In genomic region chr14:52801014-52801708, GRCh38 we compare ENCODE assay signal across 12 cellular contexts. TPM values are rescaled to one million over a fixed set of nuclear protein-coding genes. Genes with fewer than 3 reads are reported as not detected.
A peak's percentile ranks its signal among the peaks of the same experiment; 100 is the strongest.
DNase-seq lines count a peak whose midpoint lies in the region; ATAC-seq and TF ChIP-seq lines count a peak whose summit lies in the region.
"Had no signal": no experiment of that assay in that cellular context is flagged by ENCODE, and none has a peak within 500 bp of the region (broad histone marks: within the 10 kb centered on the region; RNA-seq: fewer than 3 reads in every experiment).

No MANE protein-coding gene starts in this region.

- no peak overlapping the region for H2AFZ ChIP-seq in hepatocyte
- H2AFZ ChIP-seq: parathyroid adenoma had no signal

- H4K20me1 ChIP-seq in hepatocyte (ENCODE audit: insufficient read depth, poor library complexity, severe bottlenecking): no peaks in the 10 kb centered on the region

- H3K9me2 ChIP-seq in hepatocyte (replicated peaks; ENCODE audit: insufficient read depth): no peaks in the 10 kb centered on the region

- no peaks in the 10 kb centered on the region for H3K79me2 ChIP-seq in hepatocyte
- H3K79me2 ChIP-seq: parathyroid adenoma had no signal

- H3K36me3 ChIP-seq in ascending aorta: no peaks in the 10 kb centered on the region
- no peaks in the 10 kb centered on the region for H3K36me3 ChIP-seq in hepatocyte (replicated peaks; ENCODE audit: insufficient read depth, low read depth)
- no peaks in the 10 kb centered on the region for H3K36me3 ChIP-seq in tibial artery

- peaks cover 11% of the 10 kb centered on the region for H3K4me1 Mint-ChIP-seq in activated T-cell treated with anti-CD3 and anti-CD28 coated beads, Interleukin-2, amount 50 U/mL, for 24 hours (ENCODE audit: low read depth)
- H3K4me1 Mint-ChIP-seq: CD14-positive monocyte had no signal

- no peaks in the 10 kb centered on the region for H3K27me3 ChIP-seq in ascending aorta
- H3K27me3 ChIP-seq in hepatocyte: no peaks in the 10 kb centered on the region
- no peaks in the 10 kb centered on the region for H3K27me3 ChIP-seq in tibial artery

- no peak for DNase-seq in activated T-cell treated with anti-CD3 and anti-CD28 coated beads, Interleukin-2, amount 50 U/mL, for 24 hours
- DNase-seq in activated T-cell treated with anti-CD3 and anti-CD28 coated beads, Interleukin-2, amount 50 U/mL, for 1 hour: no peak
- DNase-seq in ascending aorta (ENCODE audit: low spot score in 2 of 2) (peak; percentile 32 to 89), hepatocyte (ENCODE audit: low spot score) (no peak), tibial artery (no peak), germinal center (ENCODE audit: low spot score) (no peak), UCSD-AML1 (lab: John Stamatoyannopoulos, UW; ENCODE audit: unreplicated experiment) (no peak)
- DNase-seq: activated CD4-positive, CD25-positive, alpha-beta regulatory T cell treated with anti-CD3 and anti-CD28 coated beads, Interleukin-2, amount 50 U/mL, for 72 hours; NCI-H774 had no signal

- no peak overlapping the region for H3K4me3 Mint-ChIP-seq in activated T-cell treated with anti-CD3 and anti-CD28 coated beads, Interleukin-2, amount 50 U/mL, for 24 hours
- H3K4me3 Mint-ChIP-seq: CD14-positive monocyte had no signal

- peaks cover 5% of the 10 kb centered on the region for H3K9me3 Mint-ChIP-seq in activated T-cell treated with anti-CD3 and anti-CD28 coated beads, Interleukin-2, amount 50 U/mL, for 24 hours

- H3K4me3 ChIP-seq in ascending aorta (peak overlapping the region in 1 of 2 donors; percentile 4), hepatocyte (no peak overlapping the region), tibial artery (peak overlapping the region in 1 of 2 donors; percentile 7)

- H3K9me3 ChIP-seq in ascending aorta: no peaks in the 10 kb centered on the region
- H3K9me3 ChIP-seq in hepatocyte (ENCODE audit: low read depth): no peaks in the 10 kb centered on the region
- H3K9me3 ChIP-seq in tibial artery: no peaks in the 10 kb centered on the region

- H3K27me3 Mint-ChIP-seq in activated T-cell treated with anti-CD3 and anti-CD28 coated beads, Interleukin-2, amount 50 U/mL, for 24 hours: no peaks in the 10 kb centered on the region

- TF ChIP-seq CTCF in ascending aorta (IDR thresholded peaks at IDR 0.05) (no peak), hepatocyte (IDR thresholded peaks at IDR 0.05; ENCODE audit: poor library complexity) (no peak), tibial artery (IDR thresholded peaks at IDR 0.05) (no peak)

- 86% methylated on average over 5 of the region's 5 CpGs for WGBS in hepatocyte (ENCODE audit: low lambda C conversion rate, missing lambda C conversion rate)

- peaks cover 3 to 17% of the 10 kb centered on the region in 2 donors for H3K4me1 ChIP-seq in ascending aorta
- H3K4me1 ChIP-seq in hepatocyte (ENCODE audit: insufficient read depth): no peaks in the 10 kb centered on the region
- H3K4me1 ChIP-seq in tibial artery: peaks cover 0 to 45% (median 0%) of the 10 kb centered on the region in 4 donors
- H3K4me1 ChIP-seq: parathyroid adenoma had no signal

- peak overlapping the region; percentile 1 for H3K27ac Mint-ChIP-seq in activated T-cell treated with anti-CD3 and anti-CD28 coated beads, Interleukin-2, amount 50 U/mL, for 24 hours

- H3K4me2 ChIP-seq in hepatocyte: no peak overlapping the region

- intact Hi-C loops in ascending aorta (cut with DNase I) (loop anchor here (1.0 to 2.0 kb wide), 2 partner anchors 10 to 150 kb away; partner anchors contain the start of genes FERMT2 and GNPNAT1), tibial artery (cut with DNase I; ENCODE audit: low total_unique reads) (loop anchor here (5.0 kb wide), 1 partner anchor 1319 kb away; no protein-coding TSS in a partner anchor)

- H3K36me3 Mint-ChIP-seq in activated T-cell treated with anti-CD3 and anti-CD28 coated beads, Interleukin-2, amount 50 U/mL, for 24 hours (ENCODE audit: low read depth): no peaks in the 10 kb centered on the region
- H3K36me3 Mint-ChIP-seq: CD14-positive monocyte had no signal

- H3K27ac ChIP-seq in ascending aorta: peak overlapping the region; percentile 89 to 95
- H3K27ac ChIP-seq in hepatocyte: peak overlapping the region; percentile 1
- H3K27ac ChIP-seq in tibial artery: peak overlapping the region; percentile 69 to 79
- H3K27ac ChIP-seq: parathyroid adenoma had no signal

- no peak for ATAC-seq in GM21526 (IDR thresholded peaks at IDR 0.05; ENCODE audit: low FRiP score, unreplicated experiment)

RNA-seq across cellular contexts. Expression of gene GNPNAT1, which starts 9.8 kb away (rescaled TPM):
- 39.9 TPM for total RNA-seq in ascending aorta
- total RNA-seq in hepatocyte: 24.5 and 29.4 TPM in 2 replicates
- polyA plus RNA-seq in hepatocyte: 14.1 and 22.6 TPM in 2 replicates

Comparison
In these comparisons a context has a peak if more than half of its experiments do, and no peak if none do; other contexts are left out.
1. DNase-seq: peak in ascending aorta (2 of 2); none in activated T-cell treated with anti-CD3 and anti-CD28 coated beads, Interleukin-2, amount 50 U/mL, for 24 hours (single experiment), activated T-cell treated with anti-CD3 and anti-CD28 coated beads, Interleukin-2, amount 50 U/mL, for 1 hour (single experiment), hepatocyte (single experiment), tibial artery (0 of 2), germinal center (single experiment) and UCSD-AML1 (single experiment).
2. H3K27ac ChIP-seq: peak in every context shown above with its lines; median percentile 92 in ascending aorta; 74 in tibial artery; 1 in hepatocyte.